ENCODE assay signal across 8 cellular contexts in the genomic region with DNA sequence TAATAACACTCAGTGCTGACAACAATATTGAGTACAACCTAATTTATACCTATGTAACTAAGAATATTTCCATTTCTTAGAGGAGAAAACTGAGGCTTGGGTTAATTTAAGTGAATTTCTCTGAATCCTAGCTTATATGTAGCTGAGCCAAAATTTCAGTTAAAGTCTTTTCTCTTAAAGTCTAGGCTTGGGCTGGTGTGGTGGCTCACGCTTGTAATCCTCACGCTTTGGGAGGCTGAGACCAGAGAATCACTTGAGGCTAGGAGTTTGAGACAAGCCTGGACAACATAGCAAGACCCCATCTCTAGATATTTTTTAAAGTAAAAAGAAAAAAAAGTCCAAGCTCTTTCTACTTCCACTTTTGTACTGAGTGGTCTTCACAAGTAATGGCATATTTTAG.
"Had no signal": no experiment of that assay in that cellular context is flagged by ENCODE, and none has a peak within 500 bp of the region (broad histone marks: within the 10 kb centered on the region; RNA-seq: fewer than 3 reads in every experiment).

No MANE protein-coding gene starts in this region.

- ATAC-seq: GM12878 had no signal

- H3K4me3 ChIP-seq: GM12878 had no signal

- DNase-seq: GDM1, GF-D8 had no signal

- FAIRE-seq: G401.6, GM12878, GM12891, GM12892, GM18507, GM19239 had no signal
